In genomic region chrX:7109838-7110793, GRCh38 we compare ENCODE assay signal across 8 cellular contexts. TPM values are rescaled to one million over a fixed set of nuclear protein-coding genes. Genes with fewer than 3 reads are reported as not detected.
DNase-seq lines count a peak whose midpoint lies in the region; ATAC-seq and TF ChIP-seq lines count a peak whose summit lies in the region.

No MANE protein-coding gene starts in this region.

- ATAC-seq in HG02840 (IDR thresholded peaks at IDR 0.05; ENCODE audit: low FRiP score, unreplicated experiment): peak; percentile 72
- no peak for ATAC-seq in stimulated activated memory B cell treated with anti-CD40 and anti-IgM and Interleukin-4, amounts not matched to agents 10 μg/mL and 1 μg/mL and 100 μg/mL, for 72 hours

- H3K36me3 ChIP-seq in SJCRH30: no peaks in the 10 kb centered on the region

- H3K4me3 Mint-ChIP-seq in activated naive CD4-positive, alpha-beta T cell treated with anti-CD3 and anti-CD28 coated beads, Interleukin-2, amount 10 ng/mL, durations not matched to agents 7 days and 5 days: no peak overlapping the region
- peak overlapping the region; percentile 19 for H3K4me3 Mint-ChIP-seq in stimulated activated memory B cell treated with anti-CD40 and anti-IgM and Interleukin-4, amounts not matched to agents 10 μg/mL and 1 μg/mL and 100 μg/mL, for 72 hours

- H3K4me1 Mint-ChIP-seq in activated naive CD4-positive, alpha-beta T cell treated with anti-CD3 and anti-CD28 coated beads, Interleukin-2, amount 10 ng/mL, durations not matched to agents 7 days and 5 days: peaks cover 20% of the 10 kb centered on the region
- H3K4me1 Mint-ChIP-seq in stimulated activated memory B cell treated with anti-CD40 and anti-IgM and Interleukin-4, amounts not matched to agents 10 μg/mL and 1 μg/mL and 100 μg/mL, for 72 hours: peaks cover 29% of the 10 kb centered on the region

- H3K27ac Mint-ChIP-seq in activated naive CD4-positive, alpha-beta T cell treated with anti-CD3 and anti-CD28 coated beads, Interleukin-2, amount 10 ng/mL, durations not matched to agents 7 days and 5 days: peak overlapping the region; percentile 78
- H3K27ac Mint-ChIP-seq in stimulated activated memory B cell treated with anti-CD40 and anti-IgM and Interleukin-4, amounts not matched to agents 10 μg/mL and 1 μg/mL and 100 μg/mL, for 72 hours: peak overlapping the region; percentile 67

- no peaks in the 10 kb centered on the region for H3K27me3 Mint-ChIP-seq in activated naive CD4-positive, alpha-beta T cell treated with anti-CD3 and anti-CD28 coated beads, Interleukin-2, amount 10 ng/mL, durations not matched to agents 7 days and 5 days
- no peaks in the 10 kb centered on the region for H3K27me3 Mint-ChIP-seq in stimulated activated memory B cell treated with anti-CD40 and anti-IgM and Interleukin-4, amounts not matched to agents 10 μg/mL and 1 μg/mL and 100 μg/mL, for 72 hours

- no peaks in the 10 kb centered on the region for H3K27me3 ChIP-seq in SJCRH30

- peak overlapping the region; percentile 81 for H3K27ac ChIP-seq in SJCRH30

- CTCF ChIA-PET in activated naive CD4-positive, alpha-beta T cell treated with anti-CD3 and anti-CD28 coated beads, Interleukin-2, amount 10 ng/mL, durations not matched to agents 7 days and 5 days (lab: Charles Lee): no interaction called here

- peak overlapping the region; percentile 32 for H3K4me3 ChIP-seq in SJCRH30

- TF ChIP-seq POLR2A in erythroblast (IDR thresholded peaks at IDR 0.05; ENCODE audit: low read length): no peak

- peaks cover 30% of the 10 kb centered on the region for H3K4me1 ChIP-seq in SJCRH30

- H3K36me3 Mint-ChIP-seq in activated naive CD4-positive, alpha-beta T cell treated with anti-CD3 and anti-CD28 coated beads, Interleukin-2, amount 10 ng/mL, durations not matched to agents 7 days and 5 days: peaks cover 7% of the 10 kb centered on the region
- H3K36me3 Mint-ChIP-seq in stimulated activated memory B cell treated with anti-CD40 and anti-IgM and Interleukin-4, amounts not matched to agents 10 μg/mL and 1 μg/mL and 100 μg/mL, for 72 hours: no peaks in the 10 kb centered on the region

- H3K9me3 Mint-ChIP-seq in activated naive CD4-positive, alpha-beta T cell treated with anti-CD3 and anti-CD28 coated beads, Interleukin-2, amount 10 ng/mL, durations not matched to agents 7 days and 5 days: no peaks in the 10 kb centered on the region
- no peaks in the 10 kb centered on the region for H3K9me3 Mint-ChIP-seq in stimulated activated memory B cell treated with anti-CD40 and anti-IgM and Interleukin-4, amounts not matched to agents 10 μg/mL and 1 μg/mL and 100 μg/mL, for 72 hours

- no peak for DNase-seq in activated naive CD4-positive, alpha-beta T cell treated with anti-CD3 and anti-CD28 coated beads, Interleukin-2, amount 10 ng/mL, durations not matched to agents 7 days and 5 days
- no peak for DNase-seq in activated naive CD4-positive, alpha-beta T cell (lab: John Stamatoyannopoulos, UW)
- DNase-seq in SJCRH30 (peak; percentile 44 to 59), erythroblast (lab: John Stamatoyannopoulos, UW) (no peak), NCI-H2029 (lab: John Stamatoyannopoulos, UW) (no peak)
- no peak for DNase-seq in activated effector memory CD4-positive, alpha-beta T cell treated with Interleukin-2 at 50 U/mL for 16 hours

- no peaks in the 10 kb centered on the region for H3K9me3 ChIP-seq in SJCRH30 (replicated peaks)

RNA-seq across cellular contexts. Expression of gene STS, which starts 37.4 kb away (rescaled TPM):
- 7.7 and 7.8 TPM in 2 replicates for total RNA-seq in SJCRH30 (2014; rRNA removed; shearing (Covaris generic))

RNA-seq across cellular contexts. Expression of gene PUDP, which starts 37.8 kb away (rescaled TPM):
- 22.1 and 22.5 TPM in 2 replicates for total RNA-seq in SJCRH30 (2014; rRNA removed; shearing (Covaris generic))

Comparison
In these comparisons a context has a peak if more than half of its experiments do, and no peak if none do; other contexts are left out.
1. DNase-seq: peak in SJCRH30 (2 of 2); none in activated naive CD4-positive, alpha-beta T cell treated with anti-CD3 and anti-CD28 coated beads, Interleukin-2, amount 10 ng/mL, durations not matched to agents 7 days and 5 days (single experiment), activated naive CD4-positive, alpha-beta T cell (0 of 4), activated effector memory CD4-positive, alpha-beta T cell treated with Interleukin-2 at 50 U/mL for 16 hours (single experiment), erythroblast (0 of 2) and NCI-H2029 (single experiment).